In genomic region chr14:102645746-102646440, GRCh38 we compare ENCODE assay signal across 13 cellular contexts. TPM values are rescaled to one million over a fixed set of nuclear protein-coding genes. Genes with fewer than 3 reads are reported as not detected.
DNase-seq lines count a peak whose midpoint lies in the region; ATAC-seq lines count a peak whose summit lies in the region.
"Had no signal": no experiment of that assay in that cellular context is flagged by ENCODE, and none has a peak within 500 bp of the region (broad histone marks: within the 10 kb centered on the region; RNA-seq: fewer than 3 reads in every experiment).

No MANE protein-coding gene starts in this region.

- H3K4me1 ChIP-seq in mesendoderm (ENCODE audit: control insufficient read depth, low read depth, low read length) = peaks cover 5% of the 10 kb centered on the region

- H3K9ac ChIP-seq in mesendoderm (ENCODE audit: low read length) = no peak overlapping the region

- H2BK15ac ChIP-seq in mesendoderm (replicated peaks; ENCODE audit: low read depth) = no peak overlapping the region

- H3K4ac ChIP-seq in mesendoderm (ENCODE audit: low read depth, low read length) = no peak overlapping the region

- H4K8ac ChIP-seq in mesendoderm (ENCODE audit: low read depth, low read length) = no peak overlapping the region

- H3K23ac ChIP-seq in mesendoderm (ENCODE audit: low read length) = no peak overlapping the region

- no peak overlapping the region for H4K5ac ChIP-seq in mesendoderm (ENCODE audit: low read length)

- H3K56ac ChIP-seq in mesendoderm (ENCODE audit: low read length) = no peak overlapping the region

- DNase-seq in EH (ENCODE audit: low read depth) (peak; percentile 11), MV-4-11 (lab: John Stamatoyannopoulos, UW) (peak; percentile 80), cerebellum (ENCODE audit: low spot score) (no peak), mesendoderm (no peak)
- no peak for DNase-seq in natural killer cell treated with Interleukin-12 subunit alpha and Interleukin-12 subunit beta and Interleukin-15 and Interleukin-18, amount 100 ng/mL, for 72 hours (ENCODE audit: low spot score)
- DNase-seq in stimulated activated CD4-positive, alpha-beta T cell treated with anti-CD3 and anti-CD28 coated beads, Interleukin-2, amount 100 ng/mL, for 48 hours = no peak
- DNase-seq: activated naive CD4-positive, alpha-beta T cell; left ventricle myocardium superior; NCI-H1930; WERI-Rb-1 had no signal

- no peaks in the 10 kb centered on the region for H3K27me3 ChIP-seq in mesendoderm (ENCODE audit: insufficient read depth, low read length, poor library complexity)
- H3K27me3 ChIP-seq: gastroesophageal sphincter had no signal

- H2AK5ac ChIP-seq in mesendoderm (ENCODE audit: low read length) = no peak overlapping the region

- no peaks in the 10 kb centered on the region for H3K27me3 Mint-ChIP-seq in activated T-helper 17 cell treated with anti-CD3 and anti-CD28 coated beads, Interleukin-2, amount 50 U/mL, for 72 hours
- no peaks in the 10 kb centered on the region for H3K27me3 Mint-ChIP-seq in natural killer cell treated with Interleukin-12 subunit alpha and Interleukin-12 subunit beta and Interleukin-15 and Interleukin-18, amount 100 ng/mL, for 72 hours

- no peaks in the 10 kb centered on the region for H3K36me3 Mint-ChIP-seq in activated T-helper 17 cell treated with anti-CD3 and anti-CD28 coated beads, Interleukin-2, amount 50 U/mL, for 72 hours (ENCODE audit: low read depth)
- no peaks in the 10 kb centered on the region for H3K36me3 Mint-ChIP-seq in natural killer cell treated with Interleukin-12 subunit alpha and Interleukin-12 subunit beta and Interleukin-15 and Interleukin-18, amount 100 ng/mL, for 72 hours

- no peaks in the 10 kb centered on the region for H3K9me3 Mint-ChIP-seq in activated T-helper 17 cell treated with anti-CD3 and anti-CD28 coated beads, Interleukin-2, amount 50 U/mL, for 72 hours
- H3K9me3 Mint-ChIP-seq in natural killer cell treated with Interleukin-12 subunit alpha and Interleukin-12 subunit beta and Interleukin-15 and Interleukin-18, amount 100 ng/mL, for 72 hours = no peaks in the 10 kb centered on the region

- no peaks in the 10 kb centered on the region for H3K36me3 ChIP-seq in mesendoderm (ENCODE audit: control insufficient read depth, insufficient read depth, low read length)
- H3K36me3 ChIP-seq: gastroesophageal sphincter, WERI-Rb-1 had no signal

- H3K4me2 ChIP-seq in mesendoderm (ENCODE audit: low read length) = no peak overlapping the region

- ATAC-seq in activated T-helper 17 cell treated with anti-CD3 and anti-CD28 coated beads, Interleukin-2, amount 50 U/mL, for 72 hours (replicated peaks) = peak; percentile 74
- ATAC-seq in natural killer cell treated with Interleukin-12 subunit alpha and Interleukin-12 subunit beta and Interleukin-15 and Interleukin-18, amount 100 ng/mL, for 72 hours = peak in 1 of 2 donors; percentile 33
- no peak for ATAC-seq in HG02870 (IDR thresholded peaks at IDR 0.05; ENCODE audit: unreplicated experiment)
- ATAC-seq: gastroesophageal sphincter, left ventricle myocardium superior had no signal

- H3K4me3 Mint-ChIP-seq in activated T-helper 17 cell treated with anti-CD3 and anti-CD28 coated beads, Interleukin-2, amount 50 U/mL, for 72 hours = peak overlapping the region; percentile 7
- no peak overlapping the region for H3K4me3 Mint-ChIP-seq in natural killer cell treated with Interleukin-12 subunit alpha and Interleukin-12 subunit beta and Interleukin-15 and Interleukin-18, amount 100 ng/mL, for 72 hours

- no peak overlapping the region for H2BK5ac ChIP-seq in mesendoderm (ENCODE audit: low read length)

- H3K4me1 Mint-ChIP-seq in activated T-helper 17 cell treated with anti-CD3 and anti-CD28 coated beads, Interleukin-2, amount 50 U/mL, for 72 hours = peaks cover 55% of the 10 kb centered on the region
- peaks cover 38 to 51% of the 10 kb centered on the region in 2 donors for H3K4me1 Mint-ChIP-seq in natural killer cell treated with Interleukin-12 subunit alpha and Interleukin-12 subunit beta and Interleukin-15 and Interleukin-18, amount 100 ng/mL, for 72 hours (ENCODE audit: low read depth in 2 of 2)

- H3K18ac ChIP-seq in mesendoderm (ENCODE audit: low read length) = no peak overlapping the region

- H3K79me2 ChIP-seq in mesendoderm (ENCODE audit: control insufficient read depth, insufficient read depth, low read length) = peaks cover 69% of the 10 kb centered on the region

- peaks cover 21% of the 10 kb centered on the region for H3K79me1 ChIP-seq in mesendoderm (ENCODE audit: low read length)

- H3K4me3 ChIP-seq in mesendoderm (ENCODE audit: low read length) = no peak overlapping the region
- H3K4me3 ChIP-seq: gastroesophageal sphincter had no signal

- no peak overlapping the region for H2BK120ac ChIP-seq in mesendoderm (ENCODE audit: low read depth, low read length)

- no peak overlapping the region for H3K27ac ChIP-seq in mesendoderm (ENCODE audit: low read depth, low read length)
- H3K27ac ChIP-seq: gastroesophageal sphincter, WERI-Rb-1 had no signal

- WGBS in mesendoderm (ENCODE audit: extremely low coverage, insufficient coverage, low lambda C conversion rate) = no CpG with 5 or more reads among the region's 2 CpGs

- H3K27ac Mint-ChIP-seq in activated T-helper 17 cell treated with anti-CD3 and anti-CD28 coated beads, Interleukin-2, amount 50 U/mL, for 72 hours = peak overlapping the region; percentile 10
- H3K27ac Mint-ChIP-seq in natural killer cell treated with Interleukin-12 subunit alpha and Interleukin-12 subunit beta and Interleukin-15 and Interleukin-18, amount 100 ng/mL, for 72 hours = peak overlapping the region; percentile 6 to 8

RNA-seq across cellular contexts. Expression of gene RCOR1, which starts 53.4 kb away (rescaled TPM):
- total RNA-seq in activated T-helper 17 cell treated with anti-CD3 and anti-CD28 coated beads, Interleukin-2, amount 50 U/mL, for 72 hours = 10 to 100 TPM; 16.4 to 23.6 TPM
- 10 to 100 TPM; 17.1 to 17.5 TPM for total RNA-seq in natural killer cell treated with Interleukin-12 subunit alpha and Interleukin-12 subunit beta and Interleukin-15 and Interleukin-18, amount 100 ng/mL, for 72 hours
- total RNA-seq in cerebellum = 15.6 TPM
- 13.9 TPM for polyA plus RNA-seq in mesendoderm (2013, experiment 1 of 2)
- 14.4 TPM for polyA plus RNA-seq in mesendoderm (2013, experiment 2 of 2)

Comparison
In these comparisons a context has a peak if more than half of its experiments do, and no peak if none do; other contexts are left out.
1. DNase-seq: peak in EH (single experiment) and MV-4-11 (single experiment); none in natural killer cell treated with Interleukin-12 subunit alpha and Interleukin-12 subunit beta and Interleukin-15 and Interleukin-18, amount 100 ng/mL, for 72 hours (single experiment), stimulated activated CD4-positive, alpha-beta T cell treated with anti-CD3 and anti-CD28 coated beads, Interleukin-2, amount 100 ng/mL, for 48 hours (0 of 2), cerebellum (single experiment) and mesendoderm (single experiment).